ENCODE assay signal across 20 cellular contexts in genomic region chr22:49953680-49954344, GRCh38. TPM values are rescaled to one million over a fixed set of nuclear protein-coding genes. Genes with fewer than 3 reads are reported as not detected.
DNase-seq lines count a peak whose midpoint lies in the region; FAIRE-seq and TF ChIP-seq lines count a peak whose summit lies in the region.
"Had no signal": no experiment of that assay in that cellular context is flagged by ENCODE, and none has a peak within 500 bp of the region (broad histone marks: within the 10 kb centered on the region; RNA-seq: fewer than 3 reads in every experiment).

No MANE protein-coding gene starts in this region.

- no peaks in the 10 kb centered on the region for H3K36me3 ChIP-seq in MM.1S (replicated peaks; ENCODE audit: insufficient read depth, low read length)
- H3K36me3 ChIP-seq in esophagus muscularis mucosa, result no peaks in the 10 kb centered on the region
- H3K36me3 ChIP-seq in tibial artery, result no peaks in the 10 kb centered on the region

- H2AFZ ChIP-seq in MM.1S (ENCODE audit: low read length), result no peak overlapping the region

- H3K27me3 ChIP-seq in MM.1S (replicated peaks; ENCODE audit: insufficient read depth, low read length), result peaks cover 12% of the 10 kb centered on the region
- H3K27me3 ChIP-seq in esophagus muscularis mucosa, result no peaks in the 10 kb centered on the region
- H3K27me3 ChIP-seq in tibial artery, result no peaks in the 10 kb centered on the region

- no peak overlapping the region for H3K9ac ChIP-seq in MM.1S (ENCODE audit: low read length)

- 63% methylated on average over 8 of the region's 18 CpGs for WGBS in esophagus muscularis mucosa

- H3K9me3 ChIP-seq in MM.1S (replicated peaks; ENCODE audit: insufficient read depth, low read length), result no peaks in the 10 kb centered on the region
- H3K9me3 ChIP-seq in esophagus muscularis mucosa, result no peaks in the 10 kb centered on the region
- H3K9me3 ChIP-seq in tibial artery, result no peaks in the 10 kb centered on the region

- H3K79me2 ChIP-seq in MM.1S (ENCODE audit: low read length), result no peaks in the 10 kb centered on the region

- no peaks in the 10 kb centered on the region for H4K20me1 ChIP-seq in MM.1S (ENCODE audit: insufficient read depth, low read length)

- no peaks in the 10 kb centered on the region for H3K36me3 Mint-ChIP-seq in mesothelial cell of epicardium

- no peak overlapping the region for H3K4me3 ChIP-seq in MM.1S (ENCODE audit: low read length)
- no peak overlapping the region for H3K4me3 ChIP-seq in esophagus muscularis mucosa
- no peak overlapping the region for H3K4me3 ChIP-seq in tibial artery
- H3K4me3 ChIP-seq: coronary artery, K562, SK-N-MC had no signal

- intact Hi-C loops in esophagus muscularis mucosa (cut with DNase I), result no loop called here
- intact Hi-C loops in tibial artery (cut with DNase I; ENCODE audit: low total_unique reads), result no loop called here

- peaks cover 43% of the 10 kb centered on the region for H3K4me1 Mint-ChIP-seq in mesothelial cell of epicardium

- H3K4me3 Mint-ChIP-seq in mesothelial cell of epicardium, result no peak overlapping the region
- H3K4me3 Mint-ChIP-seq: activated CD8-positive, alpha-beta T cell treated with anti-CD3 and anti-CD28 coated beads, Interleukin-2, amount 10 ng/mL, durations not matched to agents 7 days and 5 days had no signal

- peak; percentile 1 for DNase-seq in MM.1S
- DNase-seq in esophagus muscularis mucosa (ENCODE audit: extremely low spot score), result no peak
- DNase-seq in mesothelial cell of epicardium (ENCODE audit: low spot score in 2 of 2, unreplicated experiment in 2 of 2), result no peak
- no peak for DNase-seq in tibial artery
- DNase-seq in GM13976 (ENCODE audit: low spot score), result no peak
- no peak for DNase-seq in HTR-8/SVneo (ENCODE audit: insufficient read length, low spot score)
- no peak for DNase-seq in stimulated activated CD8-positive, alpha-beta memory T cell treated with anti-CD3 and anti-CD28 coated beads, Interleukin-4, amount 100 ng/mL, for 48 hours
- DNase-seq: glutamatergic neuron; H7; NCI-H1105 treated with DMSO at 0.1 percent for 48 hours; NCI-H2227 treated with DMSO at 0.1 percent for 48 hours; stimulated activated CD4-positive, alpha-beta T cell treated with anti-CD3 and anti-CD28 coated beads, Interleukin-1b, Interleukin-23, amount 100 ng/mL, for 48 hours had no signal

- no peaks in the 10 kb centered on the region for H3K27me3 Mint-ChIP-seq in mesothelial cell of epicardium (ENCODE audit: low read depth)

- no peak overlapping the region for H3K4me2 ChIP-seq in MM.1S (ENCODE audit: low read depth, low read length)

- no peaks in the 10 kb centered on the region for H3K9me3 Mint-ChIP-seq in mesothelial cell of epicardium
- H3K9me3 Mint-ChIP-seq: activated T-helper 2 cell treated with anti-CD3 and anti-CD28 coated beads, Interferon-gamma antibody, Interleukin-2, Interleukin-4, amounts not matched to agents 10 μg/mL and 5 μg/mL and 100 μg/mL, durations not matched to agents 14 hours and 24 hours and 36 hours had no signal

- TF ChIP-seq CTCF in MM.1S (IDR thresholded peaks at IDR 0.05; ENCODE audit: low read length) (no peak), esophagus muscularis mucosa (IDR thresholded peaks at IDR 0.05) (no peak), mesothelial cell of epicardium (IDR thresholded peaks at IDR 0.05; ENCODE audit: unreplicated experiment) (no peak), tibial artery (IDR thresholded peaks at IDR 0.05) (no peak), GM13976 (IDR thresholded peaks at IDR 0.05; ENCODE audit: borderline replicate concordance, control extremely low read depth, extremely low read depth, insufficient read depth, missing control alignments) (no peak)

- no peak overlapping the region for H3K27ac ChIP-seq in MM.1S (ENCODE audit: low read length)
- peak overlapping the region in 3 of 4 donors; percentile 48 to 64 (median 63) for H3K27ac ChIP-seq in esophagus muscularis mucosa (replicated peaks in 1 of 4)
- peak overlapping the region; percentile 19 to 41 for H3K27ac ChIP-seq in tibial artery
- H3K27ac ChIP-seq: SK-N-MC had no signal

- no peaks in the 10 kb centered on the region for H3F3A ChIP-seq in MM.1S (ENCODE audit: insufficient read depth, low read length)

- no peaks in the 10 kb centered on the region for H3K9me2 ChIP-seq in MM.1S (replicated peaks; ENCODE audit: insufficient read depth, low read length)

- H3K4me1 ChIP-seq in MM.1S (ENCODE audit: low read length), result no peaks in the 10 kb centered on the region
- peaks cover 39 to 44% (median 43%) of the 10 kb centered on the region in 4 donors for H3K4me1 ChIP-seq in esophagus muscularis mucosa
- peaks cover 0 to 64% (median 29%) of the 10 kb centered on the region in 4 donors for H3K4me1 ChIP-seq in tibial artery

- peak overlapping the region; percentile 99 for H3K27ac Mint-ChIP-seq in mesothelial cell of epicardium
- H3K27ac Mint-ChIP-seq: activated CD8-positive, alpha-beta T cell treated with anti-CD3 and anti-CD28 coated beads, Interleukin-2, amount 10 ng/mL, durations not matched to agents 7 days and 5 days; activated T-helper 2 cell treated with anti-CD3 and anti-CD28 coated beads, Interferon-gamma antibody, Interleukin-2, Interleukin-4, amounts not matched to agents 10 μg/mL and 5 μg/mL and 100 μg/mL, durations not matched to agents 14 hours and 24 hours and 36 hours had no signal

- TF ChIP-seq POLR2A in esophagus muscularis mucosa (IDR thresholded peaks at IDR 0.05; ENCODE audit: low read depth), result no peak

- FAIRE-seq in HTR-8/SVneo (lab: Jason Lieb, UNC), result no peak
- FAIRE-seq: K562 had no signal

- in situ Hi-C loops in GM13976 (cut with MboI; ENCODE audit: low sequenced_read_pairs, unreplicated experiment), result no loop called here

- no peak for TF ChIP-seq EP300 in esophagus muscularis mucosa (IDR thresholded peaks at IDR 0.05)

RNA-seq across cellular contexts. Expression of gene PIM3, which starts 6.8 kb away (rescaled TPM):
- total RNA-seq in esophagus muscularis mucosa, result 100 to 1,000 TPM in 1 of 4 donors, 10 to 100 TPM in 3; 36.1 to 106 (median 56.5) TPM
- 57.5 to 62.5 TPM (median 59.8 TPM) in 3 replicates for total RNA-seq in mesothelial cell of epicardium

RNA-seq across cellular contexts. Expression of gene CRELD2, which starts 35.4 kb away (rescaled TPM):
- 10 to 100 TPM; 32.0 to 38.2 (median 34.2) TPM for total RNA-seq in esophagus muscularis mucosa
- 41.4 to 42.2 TPM (median 41.9 TPM) in 3 replicates for total RNA-seq in mesothelial cell of epicardium

RNA-seq across cellular contexts. Expression of gene ALG12, which starts 35.6 kb away (rescaled TPM):
- total RNA-seq in esophagus muscularis mucosa (10 to 100 TPM; 17.7 to 28.0 (median 23.8) TPM), mesothelial cell of epicardium (26.4 to 30.9 TPM (median 26.8 TPM) in 3 replicates)

RNA-seq across cellular contexts. Expression of gene IL17REL, which starts 58.8 kb away (rescaled TPM):
- total RNA-seq in esophagus muscularis mucosa (not detected), mesothelial cell of epicardium (0.29 to 0.31 TPM (median 0.31 TPM) in 3 replicates)
- total RNA-seq: activated CD8-positive, alpha-beta T cell treated with anti-CD3 and anti-CD28 coated beads, Interleukin-2, amount 10 ng/mL, durations not matched to agents 7 days and 5 days; activated T-helper 2 cell treated with anti-CD3 and anti-CD28 coated beads, Interferon-gamma antibody, Interleukin-2, Interleukin-4, amounts not matched to agents 10 μg/mL and 5 μg/mL and 100 μg/mL, durations not matched to agents 14 hours and 24 hours and 36 hours; Daoy; epithelial cell of proximal tubule; H7; ureter had no signal
